ENCODE assay signal across 8 cellular contexts in the genomic region with DNA sequence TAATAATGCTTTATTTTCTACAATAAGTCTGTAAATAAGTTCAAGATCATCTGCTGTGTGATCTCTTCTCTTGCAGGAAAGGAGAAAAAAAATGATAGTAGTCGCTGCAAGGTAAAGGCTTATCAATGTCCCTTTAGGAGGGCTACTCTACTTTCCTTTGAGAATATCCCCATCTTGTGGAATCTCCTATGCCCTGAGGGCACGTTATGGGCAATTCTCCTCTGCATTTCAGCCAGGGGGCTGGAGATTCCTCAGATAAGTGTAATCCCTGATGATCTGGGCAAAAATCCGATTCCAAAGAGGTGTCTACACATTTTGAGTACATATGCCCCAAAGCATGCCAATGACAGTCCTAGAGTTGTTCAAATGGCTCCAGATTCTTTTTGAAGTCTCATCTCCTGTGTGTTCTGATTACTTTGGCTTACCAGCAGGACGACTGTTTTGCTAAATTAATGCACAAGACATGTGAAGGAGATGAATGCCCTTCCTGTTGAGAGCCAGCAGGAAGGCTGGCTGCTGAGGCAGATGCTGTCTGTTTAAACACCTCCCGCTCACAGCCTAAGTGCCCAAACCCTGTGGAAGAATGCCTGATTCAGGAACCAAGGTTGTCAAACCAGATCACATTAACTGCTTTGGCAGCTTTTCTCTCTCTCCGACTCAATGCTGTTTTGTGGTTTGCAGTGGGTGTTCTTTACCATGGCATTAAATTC.
DNase-seq lines count a peak whose midpoint lies in the region; ATAC-seq and TF ChIP-seq lines count a peak whose summit lies in the region.

No MANE protein-coding gene starts in this region.

- no peaks in the 10 kb centered on the region for H3K36me3 ChIP-seq in adipocyte (ENCODE audit: control insufficient read depth, insufficient read depth, low read length, severe bottlenecking)
- no peaks in the 10 kb centered on the region for H3K36me3 ChIP-seq in liver (ENCODE audit: control insufficient read depth in 4 of 4, insufficient read depth in 3 of 4, low read depth in 1 of 4, low read length in 3 of 4)

- peak; percentile 61 to 66 for TF ChIP-seq RAD21 in liver (IDR thresholded peaks at IDR 0.05)

- ATAC-seq in HG03196 (IDR thresholded peaks at IDR 0.05; ENCODE audit: unreplicated experiment) (no peak), HG02610 (IDR thresholded peaks at IDR 0.05; ENCODE audit: unreplicated experiment) (no peak), HG03460 (IDR thresholded peaks at IDR 0.05; ENCODE audit: unreplicated experiment) (no peak)

- H3K9me3 ChIP-seq in adipocyte (ENCODE audit: control insufficient read depth, low read length), result no peaks in the 10 kb centered on the region
- H3K9me3 ChIP-seq in liver (ENCODE audit: control insufficient read depth in 4 of 4, low read length in 3 of 4), result no peaks in the 10 kb centered on the region

- DNase-seq in G401 (ENCODE audit: low spot score) (peak; percentile 2), LHCN-M2 (ENCODE audit: low read depth) (peak; percentile 89), adipocyte (ENCODE audit: low read depth) (peak; percentile 52), dorsolateral prefrontal cortex (no peak)

- intact Hi-C loops in dorsolateral prefrontal cortex (cut with DNase I), result no loop called here

- TF ChIP-seq CTCF in liver (IDR thresholded peaks at IDR 0.05; ENCODE audit: low read depth, low read length, missing input control) (peak; percentile 10), dorsolateral prefrontal cortex (IDR thresholded peaks at IDR 0.05 in 54 of 56, conservative IDR thresholded peaks at IDR 0.05 in 2 of 56; ENCODE audit: low read depth in 1 of 56, partially characterized antibody in 56 of 56) (peak in 10 of 56 donors; percentile 10 to 48 (median 21))

- H3K27ac ChIP-seq in liver (ENCODE audit: low read depth in 1 of 2, low read length in 2 of 2) (no peak overlapping the region), dorsolateral prefrontal cortex (no peak overlapping the region)

- in situ Hi-C loops in G401 (cut with HindIII; ENCODE audit: low sequenced_read_pairs), result no loop called here

- peaks cover 18% of the 10 kb centered on the region for H3K4me1 ChIP-seq in adipocyte (ENCODE audit: control insufficient read depth, insufficient read depth, low read length)
- H3K4me1 ChIP-seq in liver (ENCODE audit: control insufficient read depth in 4 of 4, insufficient read depth in 4 of 4, low read length in 3 of 4), result no peaks in the 10 kb centered on the region

- H3K9ac ChIP-seq in adipocyte (ENCODE audit: low read length) (peak overlapping the region; percentile 23), liver (ENCODE audit: low read depth in 1 of 2, low read length in 2 of 2) (no peak overlapping the region)

- H3K27me3 ChIP-seq in adipocyte (replicated peaks; ENCODE audit: control insufficient read depth, insufficient read depth, low read length), result no peaks in the 10 kb centered on the region
- peaks cover 0 to 5% (median 0%) of the 10 kb centered on the region in 4 donors for H3K27me3 ChIP-seq in liver (ENCODE audit: control insufficient read depth in 4 of 4, insufficient read depth in 4 of 4, low read length in 3 of 4)
- peaks cover 0 to 9% (median 0%) of the 10 kb centered on the region in 45 donors for H3K27me3 ChIP-seq in dorsolateral prefrontal cortex

- 18% methylated on average over 6 of the region's 6 CpGs for WGBS in liver

- H3K4me3 ChIP-seq in adipocyte (ENCODE audit: low read length) (no peak overlapping the region), liver (ENCODE audit: low read depth in 1 of 3, low read length in 3 of 3) (no peak overlapping the region), dorsolateral prefrontal cortex (no peak overlapping the region)

TF ChIP-seq in liver, 16 proteins besides CTCF, POLR2A, EP300 and RAD21:
- TF ChIP-seq YY1 (IDR thresholded peaks at IDR 0.05) (no peak), NR2F2 (IDR thresholded peaks at IDR 0.05) (no peak)
- TF ChIP-seq, protein P1, sequence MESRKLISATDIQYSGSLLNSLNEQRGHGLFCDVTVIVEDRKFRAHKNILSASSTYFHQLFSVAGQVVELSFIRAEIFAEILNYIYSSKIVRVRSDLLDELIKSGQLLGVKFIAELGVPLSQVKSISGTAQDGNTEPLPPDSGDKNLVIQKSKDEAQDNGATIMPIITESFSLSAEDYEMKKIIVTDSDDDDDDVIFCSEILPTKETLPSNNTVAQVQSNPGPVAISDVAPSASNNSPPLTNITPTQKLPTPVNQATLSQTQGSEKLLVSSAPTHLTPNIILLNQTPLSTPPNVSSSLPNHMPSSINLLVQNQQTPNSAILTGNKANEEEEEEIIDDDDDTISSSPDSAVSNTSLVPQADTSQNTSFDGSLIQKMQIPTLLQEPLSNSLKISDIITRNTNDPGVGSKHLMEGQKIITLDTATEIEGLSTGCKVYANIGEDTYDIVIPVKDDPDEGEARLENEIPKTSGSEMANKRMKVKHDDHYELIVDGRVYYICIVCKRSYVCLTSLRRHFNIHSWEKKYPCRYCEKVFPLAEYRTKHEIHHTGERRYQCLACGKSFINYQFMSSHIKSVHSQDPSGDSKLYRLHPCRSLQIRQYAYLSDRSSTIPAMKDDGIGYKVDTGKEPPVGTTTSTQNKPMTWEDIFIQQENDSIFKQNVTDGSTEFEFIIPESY (IDR thresholded peaks at IDR 0.05), result no peak

Comparison
In these comparisons a context has a peak if more than half of its experiments do, and no peak if none do; other contexts are left out.
1. DNase-seq: peak in G401 (single experiment), LHCN-M2 (single experiment) and adipocyte (single experiment); none in dorsolateral prefrontal cortex (0 of 10).